In the genomic region with DNA sequence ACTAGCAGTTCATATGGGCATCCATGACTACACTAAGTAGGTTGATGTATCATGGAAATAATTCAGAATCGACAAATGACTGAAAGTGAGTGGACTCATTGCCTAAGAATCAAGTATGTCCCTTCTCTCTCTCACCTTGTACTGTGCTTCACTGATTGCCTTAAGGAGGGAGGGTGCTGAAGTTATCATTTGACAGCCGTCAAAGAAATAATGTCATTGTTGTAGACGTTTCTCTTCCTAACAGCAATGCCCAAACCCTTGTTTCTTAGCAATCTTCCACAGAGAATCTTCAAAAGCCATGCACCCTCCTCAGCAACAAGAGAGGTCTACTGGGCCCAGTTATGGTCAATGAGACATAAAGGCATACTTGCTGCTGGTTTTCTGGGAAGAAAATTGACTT, we compare ENCODE assay signal across 8 cellular contexts.
"Had no signal": no experiment of that assay in that cellular context is flagged by ENCODE, and none has a peak within 500 bp of the region (broad histone marks: within the 10 kb centered on the region; RNA-seq: fewer than 3 reads in every experiment).

No MANE protein-coding gene starts in this region.

- ATAC-seq: GM12878 had no signal

- FAIRE-seq: G401.6, GM12878, GM12891, GM12892, GM18507, GM19239 had no signal

- DNase-seq: GDM1, GF-D8 had no signal

- H3K4me3 ChIP-seq: GM12878 had no signal
